1 cellular context compared by ENCODE assay signal in genomic region chr9:759983-760715, GRCh38.
TF ChIP-seq lines count a peak whose summit lies in the region.

No MANE protein-coding gene starts in this region.

TF ChIP-seq in K562, 482 proteins besides CTCF, POLR2A, EP300 and RAD21 (continued from another document):
- TF ChIP-seq TFE3 (CRISPR knock-in tag; IDR thresholded peaks at IDR 0.05) (peak; percentile 62), FOXP4 (CRISPR knock-in tag; IDR thresholded peaks at IDR 0.05; ENCODE audit: borderline replicate concordance) (no peak), ZNF644 (tag; IDR thresholded peaks at IDR 0.05; ENCODE audit: low read depth) (no peak)
TF ChIP-seq in K562: peak in this region for 1.
